ENCODE assay signal across 9 cellular contexts in the genomic region with DNA sequence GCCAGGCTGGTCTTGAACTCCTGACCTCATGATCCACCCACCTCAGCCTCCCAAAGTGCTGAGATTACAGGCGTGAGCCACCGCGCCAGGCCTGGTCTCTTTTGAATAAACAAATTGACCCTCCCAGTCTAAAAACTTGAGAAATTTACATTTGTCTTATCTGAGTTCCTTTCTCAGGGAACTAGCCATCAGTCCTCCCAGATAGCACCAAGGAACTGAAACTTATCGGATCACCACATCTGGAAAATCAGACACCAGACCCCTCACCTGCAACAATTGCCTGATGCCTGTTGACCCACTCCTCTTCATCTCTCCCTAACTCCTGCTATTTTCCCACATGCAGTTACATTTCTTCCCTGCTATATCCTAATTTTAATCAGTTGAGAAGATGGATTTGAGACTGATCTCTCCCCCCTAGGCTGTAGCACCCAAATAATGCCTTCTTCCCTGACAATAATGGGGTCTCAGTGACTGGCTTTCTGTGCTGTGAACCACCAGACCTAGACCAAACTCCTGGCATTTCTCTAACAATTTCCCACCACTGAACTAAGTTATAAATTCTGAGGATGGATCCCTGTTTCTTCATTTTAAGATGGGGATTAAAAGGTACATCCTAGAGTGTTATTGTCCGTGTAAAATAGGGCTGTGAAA. TPM values are rescaled to one million over a fixed set of nuclear protein-coding genes. Genes with fewer than 3 reads are reported as not detected.
DNase-seq lines count a peak whose midpoint lies in the region; ATAC-seq, FAIRE-seq and TF ChIP-seq lines count a peak whose summit lies in the region.
"Had no signal": no experiment of that assay in that cellular context is flagged by ENCODE, and none has a peak within 500 bp of the region (broad histone marks: within the 10 kb centered on the region; RNA-seq: fewer than 3 reads in every experiment).

No MANE protein-coding gene starts in this region.

- H3K79me2 ChIP-seq in endothelial cell of umbilical vein (ENCODE audit: control insufficient read depth, insufficient read depth, low read length): no peaks in the 10 kb centered on the region

- no peaks in the 10 kb centered on the region for H4K20me1 ChIP-seq in endothelial cell of umbilical vein (replicated peaks; ENCODE audit: control insufficient read depth, extremely low read depth, insufficient read depth, low read length)

- H3K9me1 ChIP-seq in endothelial cell of umbilical vein (replicated peaks; ENCODE audit: control insufficient read depth, extremely low read depth, insufficient read depth, low read length): no peaks in the 10 kb centered on the region

- peaks cover 8 to 29% (median 8%) of the 10 kb centered on the region in 3 donors for H3K36me3 Mint-ChIP-seq in CD8-positive, alpha-beta memory T cell

- POLR2A ChIA-PET in CD8-positive, alpha-beta memory T cell (lab: Charles Lee): interaction anchor here (1.4 to 1.6 kb wide), 2 partner anchors 9 to 10 kb away, joined by 3 to 21 read pairs; a partner anchor contains a TSS
- POLR2A ChIA-PET in endothelial cell of umbilical vein (lab: Charles Lee): interaction anchor here (2.4 kb wide), 1 partner anchor 8 kb away, joined by 10 read pairs; a partner anchor contains a TSS

- no peaks in the 10 kb centered on the region for H3K27me3 ChIP-seq in CD8-positive, alpha-beta memory T cell (ENCODE audit: insufficient read depth, low read length, poor library complexity, severe bottlenecking)
- no peaks in the 10 kb centered on the region for H3K27me3 ChIP-seq in RWPE2 (ENCODE audit: insufficient read depth, poor library complexity, severe bottlenecking)
- no peaks in the 10 kb centered on the region for H3K27me3 ChIP-seq in endothelial cell of umbilical vein (ENCODE audit: control insufficient read depth in 2 of 2, insufficient read depth in 2 of 2, low read length in 2 of 2)

- CTCF ChIA-PET in CD8-positive, alpha-beta memory T cell (lab: Charles Lee): interaction anchor here (0.9 to 1.7 kb wide), 5 partner anchors 8 to 1179 kb away, joined by 3 to 14 read pairs (median 4); a partner anchor contains a TSS
- CTCF ChIA-PET in endothelial cell of umbilical vein (lab: Charles Lee): interaction anchor here (1.0 to 2.2 kb wide), 3 partner anchors 8 to 36 kb away, joined by 3 to 10 read pairs (median 8); a partner anchor contains a TSS

- TF ChIP-seq CTCF in RWPE2 (IDR thresholded peaks at IDR 0.05; ENCODE audit: poor library complexity, severe bottlenecking) (no peak), endothelial cell of umbilical vein (IDR thresholded peaks at IDR 0.05; ENCODE audit: extremely low read depth in 1 of 2, insufficient read depth in 1 of 2, low read depth in 1 of 2, low read length in 2 of 2) (no peak)

- no peak overlapping the region for H2AFZ ChIP-seq in endothelial cell of umbilical vein (ENCODE audit: low read depth, low read length)

- H3K9ac ChIP-seq in endothelial cell of umbilical vein (replicated peaks; ENCODE audit: extremely low read depth, insufficient read depth, low read length): no peak overlapping the region

- TF ChIP-seq POLR2A in endothelial cell of umbilical vein (IDR thresholded peaks at IDR 0.05; ENCODE audit: low read depth, low read length) (no peak), GM12891 (IDR thresholded peaks at IDR 0.05; ENCODE audit: low read depth, low read length) (no peak)

- dilution Hi-C loops in endothelial cell of umbilical vein (cut with MboI; ENCODE audit: extremely low pct_ligation_motif_present, low sequenced_read_pairs): no loop called here

- peak overlapping the region in 6 of 7 donors; percentile 83 to 93 (median 89) for H3K4me3 Mint-ChIP-seq in CD8-positive, alpha-beta memory T cell

- intact Hi-C loops in endothelial cell of umbilical vein (cut with micrococcal nuclease): no loop called here

- peak overlapping the region; percentile 78 for H3K4me3 ChIP-seq in CD8-positive, alpha-beta memory T cell (ENCODE audit: low read length)
- no peak overlapping the region for H3K4me3 ChIP-seq in RWPE2 (ENCODE audit: severe bottlenecking)
- H3K4me3 ChIP-seq in endothelial cell of umbilical vein (replicated peaks in 1 of 3; ENCODE audit: insufficient read depth in 1 of 3, low read depth in 1 of 3, low read length in 3 of 3): no peak overlapping the region
- no peak overlapping the region for H3K4me3 ChIP-seq in skin epidermis

- H3K27ac Mint-ChIP-seq in CD8-positive, alpha-beta memory T cell: peak overlapping the region in 4 of 8 donors; percentile 26 to 89 (median 69)

- H3K4me1 Mint-ChIP-seq in CD8-positive, alpha-beta memory T cell: peaks cover 33 to 47% (median 42%) of the 10 kb centered on the region in 3 donors

- ATAC-seq in RWPE2 (ENCODE audit: low read depth) (no peak), HG03469 (IDR thresholded peaks at IDR 0.05; ENCODE audit: unreplicated experiment) (no peak)

- H3K4me2 ChIP-seq in endothelial cell of umbilical vein (ENCODE audit: insufficient read depth, low read length): no peak overlapping the region

- FAIRE-seq in endothelial cell of umbilical vein (lab: Jason Lieb, UNC) (no peak), GM12891 (lab: Jason Lieb, UNC) (no peak)

- H3K9me3 Mint-ChIP-seq in CD8-positive, alpha-beta memory T cell: peaks cover 4 to 10% (median 5%) of the 10 kb centered on the region in 5 donors

- no peak for DNase-seq in CD8-positive, alpha-beta memory T cell
- no peak for DNase-seq in RWPE2 (ENCODE audit: low spot score)
- no peak for DNase-seq in endothelial cell of umbilical vein (ENCODE audit: low read depth, low spot score)
- DNase-seq in 8988T: no peak
- no peak for DNase-seq in GM12891 (ENCODE audit: insufficient read length, low spot score)
- DNase-seq in NOMO-1 treated with DMSO at 0.1 percent for 48 hours (lab: John Stamatoyannopoulos, UW; ENCODE audit: unreplicated experiment): no peak
- DNase-seq: Kasumi-1 had no signal

- peaks cover 23% of the 10 kb centered on the region for H3K4me1 ChIP-seq in CD8-positive, alpha-beta memory T cell (ENCODE audit: insufficient read depth, low read length)
- H3K4me1 ChIP-seq in RWPE2 (ENCODE audit: insufficient read depth, poor library complexity, severe bottlenecking) (peaks cover 16% of the 10 kb centered on the region), endothelial cell of umbilical vein (ENCODE audit: control insufficient read depth, extremely low read depth, insufficient read depth, low read length) (peaks cover 15% of the 10 kb centered on the region)

- no peak overlapping the region for H3K27ac ChIP-seq in CD8-positive, alpha-beta memory T cell (ENCODE audit: low read depth, low read length)
- H3K27ac ChIP-seq in RWPE2 (ENCODE audit: poor library complexity, severe bottlenecking) (peak overlapping the region; percentile 32), endothelial cell of umbilical vein (ENCODE audit: insufficient read depth, low read depth, low read length) (peak overlapping the region; percentile 66), skin epidermis (peak overlapping the region in 12 of 21 experiments; percentile 52 to 92 (median 86))

- H3K9me3 ChIP-seq in CD8-positive, alpha-beta memory T cell (ENCODE audit: low read length): no peaks in the 10 kb centered on the region
- no peaks in the 10 kb centered on the region for H3K9me3 ChIP-seq in RWPE2 (ENCODE audit: severe bottlenecking)
- H3K9me3 ChIP-seq in endothelial cell of umbilical vein (replicated peaks; ENCODE audit: control insufficient read depth, insufficient read depth, low read length): peaks cover 3% of the 10 kb centered on the region

- BruUV-seq in endothelial cell of umbilical vein (replicated peaks; lab: Mats Ljungman, UMichigan): no TSS peak

- no peaks in the 10 kb centered on the region for H3K36me3 ChIP-seq in CD8-positive, alpha-beta memory T cell (ENCODE audit: insufficient read depth, low read length)
- H3K36me3 ChIP-seq in RWPE2 (ENCODE audit: low read depth) (peaks cover 25% of the 10 kb centered on the region), endothelial cell of umbilical vein (ENCODE audit: control insufficient read depth in 2 of 2, extremely low read depth in 1 of 2, insufficient read depth in 2 of 2, low read length in 2 of 2) (peaks cover 0 to 3% of the 10 kb centered on the region in 2 experiments)

- H3K27me3 Mint-ChIP-seq in CD8-positive, alpha-beta memory T cell: peaks cover 0 to 2% of the 10 kb centered on the region in 2 donors

TF ChIP-seq in endothelial cell of umbilical vein, 7 proteins besides CTCF, POLR2A, EP300 and RAD21 (continues in another document):
- TF ChIP-seq EZH2 (IDR thresholded peaks at IDR 0.05; ENCODE audit: borderline replicate concordance, low read depth, low read length, severe bottlenecking) (no peak), GATA2 (IDR thresholded peaks at IDR 0.05; ENCODE audit: insufficient read depth, insufficient read length, low read depth, low read length) (no peak)

TF ChIP-seq in GM12891, 5 proteins besides CTCF, POLR2A, EP300 and RAD21 (continues in another document):
- TF ChIP-seq PAX5 (IDR thresholded peaks at IDR 0.05; ENCODE audit: insufficient read depth, low read length, severe bottlenecking): no peak
- no peak for TF ChIP-seq POU2F2 (IDR thresholded peaks at IDR 0.05; ENCODE audit: low read depth, low read length)
- TF ChIP-seq SPI1 (IDR thresholded peaks at IDR 0.05; ENCODE audit: low read depth, low read length): no peak
- no peak for TF ChIP-seq TAF1 (IDR thresholded peaks at IDR 0.05; ENCODE audit: low read depth, low read length)

RNA-seq across cellular contexts. Expression of a gene that starts 1.0 kb away (rescaled TPM):
- total RNA-seq in CD8-positive, alpha-beta memory T cell: 10 to 100 TPM; 37.6 to 39.3 TPM
- 39.2 TPM for polyA plus RNA-seq in CD8-positive, alpha-beta memory T cell
- total RNA-seq in endothelial cell of umbilical vein: 37.2 and 41.3 TPM in 2 replicates
- polyA plus RNA-seq in endothelial cell of umbilical vein: 124 and 164 TPM in 2 replicates
- 68.9 and 77.6 TPM in 2 replicates for polyA plus RNA-seq in endothelial cell of umbilical vein (2011; cell fraction: cytosol; rRNA removed)
- 27.9 and 28.0 TPM in 2 replicates for polyA plus RNA-seq in endothelial cell of umbilical vein (2011; cell fraction: nucleus; rRNA removed)
- 42.1 and 46.3 TPM in 2 replicates for polyA plus RNA-seq in endothelial cell of umbilical vein (2012)
- 32.2 and 43.4 TPM in 2 replicates for polyA minus RNA-seq in endothelial cell of umbilical vein
- polyA minus RNA-seq in endothelial cell of umbilical vein (2011; cell fraction: cytosol; rRNA and poly(A)+ RNA removed): 87.5 TPM
- 5.2 and 10.6 TPM in 2 replicates for polyA minus RNA-seq in endothelial cell of umbilical vein (2011; cell fraction: nucleus; rRNA and poly(A)+ RNA removed)
- polyA plus RNA-seq in GM12891 (2012; ENCODE audit: low read depth, missing spikeins): 21.3 TPM

RNA-seq across cellular contexts. Expression of a gene that starts 8.5 kb away (rescaled TPM):
- 10 to 100 TPM; 20.2 to 20.5 TPM for total RNA-seq in CD8-positive, alpha-beta memory T cell
- polyA plus RNA-seq in CD8-positive, alpha-beta memory T cell: 8.0 TPM
- total RNA-seq in endothelial cell of umbilical vein: 19.6 and 25.1 TPM in 2 replicates
- polyA plus RNA-seq in endothelial cell of umbilical vein: 12.0 and 13.0 TPM in 2 replicates
- 11.1 and 12.5 TPM in 2 replicates for polyA plus RNA-seq in endothelial cell of umbilical vein (2011; cell fraction: cytosol; rRNA removed)
- 29.1 and 33.1 TPM in 2 replicates for polyA plus RNA-seq in endothelial cell of umbilical vein (2011; cell fraction: nucleus; rRNA removed)
- polyA plus RNA-seq in endothelial cell of umbilical vein (2012): 11.7 and 15.8 TPM in 2 replicates
- 16.9 and 17.8 TPM in 2 replicates for polyA minus RNA-seq in endothelial cell of umbilical vein
- polyA minus RNA-seq in endothelial cell of umbilical vein (2011; cell fraction: cytosol; rRNA and poly(A)+ RNA removed): 7.6 TPM
- polyA minus RNA-seq in endothelial cell of umbilical vein (2011; cell fraction: nucleus; rRNA and poly(A)+ RNA removed): 11.6 and 24.5 TPM in 2 replicates
- polyA plus RNA-seq in GM12891 (2012; ENCODE audit: low read depth, missing spikeins): 4.9 TPM
